Comparison of ENCODE assay signal across 8 cellular contexts in genomic region chr19:45692187-45693111, GRCh38. TPM values are rescaled to one million over a fixed set of nuclear protein-coding genes. Genes with fewer than 3 reads are reported as not detected.
DNase-seq lines count a peak whose midpoint lies in the region; ATAC-seq, FAIRE-seq and TF ChIP-seq lines count a peak whose summit lies in the region.

Gene QPCTL, plus strand, starts transcription at chr19:45692666. Its CDS starts 38 bp downstream, at chr19:45692704.

- H3K36me3 ChIP-seq in Loucy (ENCODE audit: insufficient read depth, low read length), result peaks cover 11% of the 10 kb centered on the region; the same call in 1 of the 2 replicates

- H3K4me1 Mint-ChIP-seq in natural killer cell treated with Interleukin-12 subunit alpha and Interleukin-12 subunit beta and Interleukin-15 and Interleukin-18, amount 100 ng/mL, for 72 hours (ENCODE audit: low read depth in 2 of 2), result peaks cover 21% of the 10 kb centered on the region in 2 donors

- peak within 1 kb of the TSS; percentile 94 for H3K9ac ChIP-seq in Loucy (ENCODE audit: low read depth, low read length, poor library complexity, severe bottlenecking)

- H3K4me3 ChIP-seq in Loucy (ENCODE audit: low read length, poor library complexity, severe bottlenecking), result peak within 1 kb of the TSS; percentile 98
- H3K4me3 ChIP-seq in fibroblast of pulmonary artery (replicated peaks; ENCODE audit: low read depth, low read length), result peak within 1 kb of the TSS; percentile 96

- H3K9me3 Mint-ChIP-seq in natural killer cell treated with Interleukin-12 subunit alpha and Interleukin-12 subunit beta and Interleukin-15 and Interleukin-18, amount 100 ng/mL, for 72 hours, result no peaks in the 10 kb centered on the region

- H3K4me1 ChIP-seq in Loucy (ENCODE audit: insufficient read depth, low read length, poor library complexity, severe bottlenecking), result peaks cover 13% of the 10 kb centered on the region

- H3K4me3 Mint-ChIP-seq in natural killer cell treated with Interleukin-12 subunit alpha and Interleukin-12 subunit beta and Interleukin-15 and Interleukin-18, amount 100 ng/mL, for 72 hours, result peak within 1 kb of the TSS; percentile 95

- no peaks in the 10 kb centered on the region for H3F3A ChIP-seq in Loucy (ENCODE audit: low read depth)

- peak within 1 kb of the TSS; percentile 96 for H2AFZ ChIP-seq in Loucy (ENCODE audit: low read length)

- ATAC-seq in natural killer cell treated with Interleukin-12 subunit alpha and Interleukin-12 subunit beta and Interleukin-15 and Interleukin-18, amount 100 ng/mL, for 72 hours, result peak; percentile 95 to 96
- ATAC-seq in stimulated activated naive CD8-positive, alpha-beta T cell treated with anti-CD3 and anti-CD28 coated beads, Interleukin-15, Interleukin-2, amounts not matched to agents 100 U/mL and 50 U/mL, for 24 hours, result peak; percentile 97

- H3K27me3 Mint-ChIP-seq in natural killer cell treated with Interleukin-12 subunit alpha and Interleukin-12 subunit beta and Interleukin-15 and Interleukin-18, amount 100 ng/mL, for 72 hours, result no peaks in the 10 kb centered on the region

- peaks cover 52% of the 10 kb centered on the region for H3K79me2 ChIP-seq in Loucy (ENCODE audit: insufficient read depth, low read length)

- peak; percentile 100 for DNase-seq in EL
- DNase-seq in H54 (ENCODE audit: insufficient read length, low spot score), result peak; percentile 86
- DNase-seq in activated effector memory CD4-positive, alpha-beta T cell treated with Interleukin-2 at 50 U/mL for 16 hours, result peak; percentile 95
- DNase-seq in fibroblast of pulmonary artery (ENCODE audit: low read depth), result peak; percentile 100
- peak; percentile 99 for DNase-seq in natural killer cell treated with Interleukin-12 subunit alpha and Interleukin-12 subunit beta and Interleukin-15 and Interleukin-18, amount 100 ng/mL, for 72 hours (ENCODE audit: low spot score)
- peak; percentile 96 for DNase-seq in stimulated activated naive CD8-positive, alpha-beta T cell treated with anti-CD3 and anti-CD28 coated beads, Interleukin-15, Interleukin-2, amounts not matched to agents 100 U/mL and 50 U/mL, for 24 hours

- H3K27me3 ChIP-seq in Loucy (ENCODE audit: insufficient read depth, low read length, poor library complexity, severe bottlenecking), result no peaks in the 10 kb centered on the region

- TF ChIP-seq CTCF in Loucy (conservative IDR thresholded peaks at IDR 0.05; ENCODE audit: low read length) (no peak), fibroblast of pulmonary artery (IDR thresholded peaks at IDR 0.05; ENCODE audit: low read length, missing control alignments) (no peak)

- peak; percentile 92 for FAIRE-seq in H54 (lab: Jason Lieb, UNC)

- H3K36me3 Mint-ChIP-seq in natural killer cell treated with Interleukin-12 subunit alpha and Interleukin-12 subunit beta and Interleukin-15 and Interleukin-18, amount 100 ng/mL, for 72 hours, result peaks cover 13% of the 10 kb centered on the region

- H3K9me3 ChIP-seq in Loucy (ENCODE audit: insufficient read depth, low read depth, low read length), result no peaks in the 10 kb centered on the region

- peak within 1 kb of the TSS; percentile 98 for H3K4me2 ChIP-seq in Loucy (ENCODE audit: low read depth, low read length, poor library complexity, severe bottlenecking)

- peak within 1 kb of the TSS; percentile 94 to 95 for H3K27ac Mint-ChIP-seq in natural killer cell treated with Interleukin-12 subunit alpha and Interleukin-12 subunit beta and Interleukin-15 and Interleukin-18, amount 100 ng/mL, for 72 hours

- H3K9me2 ChIP-seq in Loucy (replicated peaks; ENCODE audit: low read depth, low read length), result no peaks in the 10 kb centered on the region

- TF ChIP-seq POLR2A in H54 (IDR thresholded peaks at IDR 0.05; ENCODE audit: low read depth, low read length) (peak; percentile 57), Raji (IDR thresholded peaks at IDR 0.05; ENCODE audit: insufficient read depth, low read depth, low read length) (peak; percentile 95)

- peaks cover 10% of the 10 kb centered on the region for H4K20me1 ChIP-seq in Loucy (ENCODE audit: insufficient read depth, low read length, poor library complexity, severe bottlenecking)

RNA-seq across cellular contexts. Expression of gene QPCTL, which starts in this region (rescaled TPM):
- total RNA-seq in natural killer cell treated with Interleukin-12 subunit alpha and Interleukin-12 subunit beta and Interleukin-15 and Interleukin-18, amount 100 ng/mL, for 72 hours, result 10 to 100 TPM in 1 of 2 donors, 1 to 10 TPM in 1; 8.4 to 22.7 TPM

Comparison
In these comparisons a context has a peak if more than half of its experiments do, and no peak if none do; other contexts are left out.
1. Peak in every context shown above with its lines: DNase-seq, ATAC-seq and H3K4me3 ChIP-seq.